ENCODE assay signal across 1 cellular context in the genomic region with DNA sequence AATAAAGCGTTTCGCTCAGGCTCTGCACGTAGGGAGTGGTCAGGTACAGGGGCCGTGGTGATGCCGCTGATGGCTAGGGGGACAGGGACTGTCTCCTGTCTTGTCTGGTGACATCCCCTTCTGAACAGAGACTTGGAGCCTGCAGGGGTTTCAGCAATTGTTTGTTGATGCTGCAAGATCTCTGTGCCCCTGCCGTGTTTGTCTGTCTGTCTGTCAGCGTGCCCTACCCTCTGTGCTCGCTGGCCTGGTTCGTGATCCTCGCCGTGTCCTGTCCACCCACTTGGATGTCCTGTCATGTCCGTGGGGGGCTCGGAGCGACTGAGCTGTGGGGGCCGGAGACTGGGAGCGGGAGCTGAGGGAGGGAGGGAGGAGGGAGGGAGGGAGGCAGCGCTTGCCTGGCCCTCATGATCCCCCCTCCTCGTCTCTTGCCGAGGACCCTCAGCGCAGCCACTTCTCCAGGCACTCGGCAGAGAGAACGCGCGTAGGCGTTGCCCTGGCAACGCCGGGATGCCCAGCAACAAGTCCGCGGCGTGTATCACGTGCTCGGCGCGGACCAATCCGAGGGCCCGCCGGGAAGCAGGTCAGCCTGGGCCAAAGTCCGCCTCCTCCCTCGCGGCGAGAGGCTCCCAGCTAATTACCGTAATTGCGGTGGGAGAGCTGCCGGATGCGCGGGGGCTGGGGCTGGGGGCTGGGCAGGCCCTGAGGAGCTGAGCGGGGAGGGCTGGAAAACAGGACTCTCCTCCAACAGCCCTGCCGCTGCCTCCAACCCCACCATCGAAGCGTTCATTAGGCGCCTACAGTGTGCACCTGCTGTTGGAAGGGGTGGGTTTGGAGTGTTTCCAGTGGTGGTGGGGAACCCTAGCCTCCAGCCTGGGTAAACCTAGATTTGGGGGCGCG.
TF ChIP-seq lines count a peak whose summit lies in the region.

No MANE protein-coding gene starts in this region.

TF ChIP-seq in GM12878, 131 proteins besides CTCF, POLR2A, EP300 and RAD21 (continued from another document and continues in another):
- TF ChIP-seq, protein P1, sequence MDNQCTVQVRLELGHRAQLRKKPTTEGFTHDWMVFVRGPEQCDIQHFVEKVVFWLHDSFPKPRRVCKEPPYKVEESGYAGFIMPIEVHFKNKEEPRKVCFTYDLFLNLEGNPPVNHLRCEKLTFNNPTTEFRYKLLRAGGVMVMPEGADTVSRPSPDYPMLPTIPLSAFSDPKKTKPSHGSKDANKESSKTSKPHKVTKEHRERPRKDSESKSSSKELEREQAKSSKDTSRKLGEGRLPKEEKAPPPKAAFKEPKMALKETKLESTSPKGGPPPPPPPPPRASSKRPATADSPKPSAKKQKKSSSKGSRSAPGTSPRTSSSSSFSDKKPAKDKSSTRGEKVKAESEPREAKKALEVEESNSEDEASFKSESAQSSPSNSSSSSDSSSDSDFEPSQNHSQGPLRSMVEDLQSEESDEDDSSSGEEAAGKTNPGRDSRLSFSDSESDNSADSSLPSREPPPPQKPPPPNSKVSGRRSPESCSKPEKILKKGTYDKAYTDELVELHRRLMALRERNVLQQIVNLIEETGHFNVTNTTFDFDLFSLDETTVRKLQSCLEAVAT (IDR thresholded peaks at IDR 0.05) = peak; percentile 50; the same call in 1 of the 2 replicates
- no peak for TF ChIP-seq SMARCA5 (IDR thresholded peaks at IDR 0.05)
- TF ChIP-seq BCL11A (IDR thresholded peaks at IDR 0.05; ENCODE audit: low read depth, low read length) = peak; percentile 77; the same call in 1 of the 2 replicates
- TF ChIP-seq, protein P2, sequence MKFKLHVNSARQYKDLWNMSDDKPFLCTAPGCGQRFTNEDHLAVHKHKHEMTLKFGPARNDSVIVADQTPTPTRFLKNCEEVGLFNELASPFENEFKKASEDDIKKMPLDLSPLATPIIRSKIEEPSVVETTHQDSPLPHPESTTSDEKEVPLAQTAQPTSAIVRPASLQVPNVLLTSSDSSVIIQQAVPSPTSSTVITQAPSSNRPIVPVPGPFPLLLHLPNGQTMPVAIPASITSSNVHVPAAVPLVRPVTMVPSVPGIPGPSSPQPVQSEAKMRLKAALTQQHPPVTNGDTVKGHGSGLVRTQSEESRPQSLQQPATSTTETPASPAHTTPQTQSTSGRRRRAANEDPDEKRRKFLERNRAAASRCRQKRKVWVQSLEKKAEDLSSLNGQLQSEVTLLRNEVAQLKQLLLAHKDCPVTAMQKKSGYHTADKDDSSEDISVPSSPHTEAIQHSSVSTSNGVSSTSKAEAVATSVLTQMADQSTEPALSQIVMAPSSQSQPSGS (IDR thresholded peaks at IDR 0.05; ENCODE audit: low read length) = no peak
- no peak for TF ChIP-seq CBX3 (IDR thresholded peaks at IDR 0.05; ENCODE audit: borderline replicate concordance, low read depth)
- TF ChIP-seq, protein P3, sequence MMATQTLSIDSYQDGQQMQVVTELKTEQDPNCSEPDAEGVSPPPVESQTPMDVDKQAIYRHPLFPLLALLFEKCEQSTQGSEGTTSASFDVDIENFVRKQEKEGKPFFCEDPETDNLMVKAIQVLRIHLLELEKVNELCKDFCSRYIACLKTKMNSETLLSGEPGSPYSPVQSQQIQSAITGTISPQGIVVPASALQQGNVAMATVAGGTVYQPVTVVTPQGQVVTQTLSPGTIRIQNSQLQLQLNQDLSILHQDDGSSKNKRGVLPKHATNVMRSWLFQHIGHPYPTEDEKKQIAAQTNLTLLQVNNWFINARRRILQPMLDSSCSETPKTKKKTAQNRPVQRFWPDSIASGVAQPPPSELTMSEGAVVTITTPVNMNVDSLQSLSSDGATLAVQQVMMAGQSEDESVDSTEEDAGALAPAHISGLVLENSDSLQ (IDR thresholded peaks at IDR 0.05) = no peak
- no peak for TF ChIP-seq POU2F2 (IDR thresholded peaks at IDR 0.05; ENCODE audit: borderline replicate concordance, low read depth, low read length)
- TF ChIP-seq NFIC (IDR thresholded peaks at IDR 0.05; ENCODE audit: low read depth, low read length) = no peak
- no peak for TF ChIP-seq CBX5 (IDR thresholded peaks at IDR 0.05; ENCODE audit: low read depth)
- no peak for TF ChIP-seq POLR2AphosphoS5 (IDR thresholded peaks at IDR 0.05; ENCODE audit: low read length)
- TF ChIP-seq, protein P4, sequence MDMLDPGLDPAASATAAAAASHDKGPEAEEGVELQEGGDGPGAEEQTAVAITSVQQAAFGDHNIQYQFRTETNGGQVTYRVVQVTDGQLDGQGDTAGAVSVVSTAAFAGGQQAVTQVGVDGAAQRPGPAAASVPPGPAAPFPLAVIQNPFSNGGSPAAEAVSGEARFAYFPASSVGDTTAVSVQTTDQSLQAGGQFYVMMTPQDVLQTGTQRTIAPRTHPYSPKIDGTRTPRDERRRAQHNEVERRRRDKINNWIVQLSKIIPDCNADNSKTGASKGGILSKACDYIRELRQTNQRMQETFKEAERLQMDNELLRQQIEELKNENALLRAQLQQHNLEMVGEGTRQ (IDR thresholded peaks at IDR 0.05; ENCODE audit: borderline replicate concordance, low read depth, low read length) = peak; percentile 81
- TF ChIP-seq JUNB (IDR thresholded peaks at IDR 0.05) = no peak
- TF ChIP-seq, protein P5, sequence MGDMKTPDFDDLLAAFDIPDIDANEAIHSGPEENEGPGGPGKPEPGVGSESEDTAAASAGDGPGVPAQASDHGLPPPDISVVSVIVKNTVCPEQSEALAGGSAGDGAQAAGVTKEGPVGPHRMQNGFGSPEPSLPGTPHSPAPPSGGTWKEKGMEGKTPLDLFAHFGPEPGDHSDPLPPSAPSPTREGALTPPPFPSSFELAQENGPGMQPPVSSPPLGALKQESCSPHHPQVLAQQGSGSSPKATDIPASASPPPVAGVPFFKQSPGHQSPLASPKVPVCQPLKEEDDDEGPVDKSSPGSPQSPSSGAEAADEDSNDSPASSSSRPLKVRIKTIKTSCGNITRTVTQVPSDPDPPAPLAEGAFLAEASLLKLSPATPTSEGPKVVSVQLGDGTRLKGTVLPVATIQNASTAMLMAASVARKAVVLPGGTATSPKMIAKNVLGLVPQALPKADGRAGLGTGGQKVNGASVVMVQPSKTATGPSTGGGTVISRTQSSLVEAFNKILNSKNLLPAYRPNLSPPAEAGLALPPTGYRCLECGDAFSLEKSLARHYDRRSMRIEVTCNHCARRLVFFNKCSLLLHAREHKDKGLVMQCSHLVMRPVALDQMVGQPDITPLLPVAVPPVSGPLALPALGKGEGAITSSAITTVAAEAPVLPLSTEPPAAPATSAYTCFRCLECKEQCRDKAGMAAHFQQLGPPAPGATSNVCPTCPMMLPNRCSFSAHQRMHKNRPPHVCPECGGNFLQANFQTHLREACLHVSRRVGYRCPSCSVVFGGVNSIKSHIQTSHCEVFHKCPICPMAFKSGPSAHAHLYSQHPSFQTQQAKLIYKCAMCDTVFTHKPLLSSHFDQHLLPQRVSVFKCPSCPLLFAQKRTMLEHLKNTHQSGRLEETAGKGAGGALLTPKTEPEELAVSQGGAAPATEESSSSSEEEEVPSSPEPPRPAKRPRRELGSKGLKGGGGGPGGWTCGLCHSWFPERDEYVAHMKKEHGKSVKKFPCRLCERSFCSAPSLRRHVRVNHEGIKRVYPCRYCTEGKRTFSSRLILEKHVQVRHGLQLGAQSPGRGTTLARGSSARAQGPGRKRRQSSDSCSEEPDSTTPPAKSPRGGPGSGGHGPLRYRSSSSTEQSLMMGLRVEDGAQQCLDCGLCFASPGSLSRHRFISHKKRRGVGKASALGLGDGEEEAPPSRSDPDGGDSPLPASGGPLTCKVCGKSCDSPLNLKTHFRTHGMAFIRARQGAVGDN (IDR thresholded peaks at IDR 0.05) = no peak
- peak; percentile 96 for TF ChIP-seq MTA2 (IDR thresholded peaks at IDR 0.05; ENCODE audit: low read depth)
- no peak; the same call in 1 of the 2 replicates for TF ChIP-seq ATF7 (IDR thresholded peaks at IDR 0.05; ENCODE audit: low read depth)
- no peak for TF ChIP-seq ZNF207 (IDR thresholded peaks at IDR 0.05; ENCODE audit: borderline replicate concordance)
- TF ChIP-seq ASH2L (IDR thresholded peaks at IDR 0.05; ENCODE audit: borderline replicate concordance, low read depth) = no peak
- no peak for TF ChIP-seq ZNF24 (IDR thresholded peaks at IDR 0.05)
- TF ChIP-seq NBN (IDR thresholded peaks at IDR 0.05) = peak; percentile 69; the same call in 1 of the 2 replicates
- peak; percentile 85 for TF ChIP-seq NR2F1 (conservative IDR thresholded peaks at IDR 0.05)
- no peak for TF ChIP-seq HDAC2 (IDR thresholded peaks at IDR 0.05)
- TF ChIP-seq SUZ12 (IDR thresholded peaks at IDR 0.05; ENCODE audit: unreplicated experiment) = no peak
- TF ChIP-seq KLF5 (IDR thresholded peaks at IDR 0.05; ENCODE audit: partially characterized antibody) = no peak
- TF ChIP-seq, protein P6, sequence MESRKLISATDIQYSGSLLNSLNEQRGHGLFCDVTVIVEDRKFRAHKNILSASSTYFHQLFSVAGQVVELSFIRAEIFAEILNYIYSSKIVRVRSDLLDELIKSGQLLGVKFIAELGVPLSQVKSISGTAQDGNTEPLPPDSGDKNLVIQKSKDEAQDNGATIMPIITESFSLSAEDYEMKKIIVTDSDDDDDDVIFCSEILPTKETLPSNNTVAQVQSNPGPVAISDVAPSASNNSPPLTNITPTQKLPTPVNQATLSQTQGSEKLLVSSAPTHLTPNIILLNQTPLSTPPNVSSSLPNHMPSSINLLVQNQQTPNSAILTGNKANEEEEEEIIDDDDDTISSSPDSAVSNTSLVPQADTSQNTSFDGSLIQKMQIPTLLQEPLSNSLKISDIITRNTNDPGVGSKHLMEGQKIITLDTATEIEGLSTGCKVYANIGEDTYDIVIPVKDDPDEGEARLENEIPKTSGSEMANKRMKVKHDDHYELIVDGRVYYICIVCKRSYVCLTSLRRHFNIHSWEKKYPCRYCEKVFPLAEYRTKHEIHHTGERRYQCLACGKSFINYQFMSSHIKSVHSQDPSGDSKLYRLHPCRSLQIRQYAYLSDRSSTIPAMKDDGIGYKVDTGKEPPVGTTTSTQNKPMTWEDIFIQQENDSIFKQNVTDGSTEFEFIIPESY (IDR thresholded peaks at IDR 0.05) = no peak
- TF ChIP-seq, protein P7, sequence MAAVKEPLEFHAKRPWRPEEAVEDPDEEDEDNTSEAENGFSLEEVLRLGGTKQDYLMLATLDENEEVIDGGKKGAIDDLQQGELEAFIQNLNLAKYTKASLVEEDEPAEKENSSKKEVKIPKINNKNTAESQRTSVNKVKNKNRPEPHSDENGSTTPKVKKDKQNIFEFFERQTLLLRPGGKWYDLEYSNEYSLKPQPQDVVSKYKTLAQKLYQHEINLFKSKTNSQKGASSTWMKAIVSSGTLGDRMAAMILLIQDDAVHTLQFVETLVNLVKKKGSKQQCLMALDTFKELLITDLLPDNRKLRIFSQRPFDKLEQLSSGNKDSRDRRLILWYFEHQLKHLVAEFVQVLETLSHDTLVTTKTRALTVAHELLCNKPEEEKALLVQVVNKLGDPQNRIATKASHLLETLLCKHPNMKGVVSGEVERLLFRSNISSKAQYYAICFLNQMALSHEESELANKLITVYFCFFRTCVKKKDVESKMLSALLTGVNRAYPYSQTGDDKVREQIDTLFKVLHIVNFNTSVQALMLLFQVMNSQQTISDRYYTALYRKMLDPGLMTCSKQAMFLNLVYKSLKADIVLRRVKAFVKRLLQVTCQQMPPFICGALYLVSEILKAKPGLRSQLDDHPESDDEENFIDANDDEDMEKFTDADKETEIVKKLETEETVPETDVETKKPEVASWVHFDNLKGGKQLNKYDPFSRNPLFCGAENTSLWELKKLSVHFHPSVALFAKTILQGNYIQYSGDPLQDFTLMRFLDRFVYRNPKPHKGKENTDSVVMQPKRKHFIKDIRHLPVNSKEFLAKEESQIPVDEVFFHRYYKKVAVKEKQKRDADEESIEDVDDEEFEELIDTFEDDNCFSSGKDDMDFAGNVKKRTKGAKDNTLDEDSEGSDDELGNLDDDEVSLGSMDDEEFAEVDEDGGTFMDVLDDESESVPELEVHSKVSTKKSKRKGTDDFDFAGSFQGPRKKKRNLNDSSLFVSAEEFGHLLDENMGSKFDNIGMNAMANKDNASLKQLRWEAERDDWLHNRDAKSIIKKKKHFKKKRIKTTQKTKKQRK (IDR thresholded peaks at IDR 0.05; ENCODE audit: low read depth, low read length) = no peak
- no peak for TF ChIP-seq MEF2A (IDR thresholded peaks at IDR 0.05; ENCODE audit: insufficient read depth, low read depth, low read length)
- TF ChIP-seq, protein P8, sequence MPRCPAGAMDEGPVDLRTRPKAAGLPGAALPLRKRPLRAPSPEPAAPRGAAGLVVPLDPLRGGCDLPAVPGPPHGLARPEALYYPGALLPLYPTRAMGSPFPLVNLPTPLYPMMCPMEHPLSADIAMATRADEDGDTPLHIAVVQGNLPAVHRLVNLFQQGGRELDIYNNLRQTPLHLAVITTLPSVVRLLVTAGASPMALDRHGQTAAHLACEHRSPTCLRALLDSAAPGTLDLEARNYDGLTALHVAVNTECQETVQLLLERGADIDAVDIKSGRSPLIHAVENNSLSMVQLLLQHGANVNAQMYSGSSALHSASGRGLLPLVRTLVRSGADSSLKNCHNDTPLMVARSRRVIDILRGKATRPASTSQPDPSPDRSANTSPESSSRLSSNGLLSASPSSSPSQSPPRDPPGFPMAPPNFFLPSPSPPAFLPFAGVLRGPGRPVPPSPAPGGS (IDR thresholded peaks at IDR 0.05; ENCODE audit: borderline replicate concordance, insufficient read depth, low read depth, low read length, poor library complexity, severe bottlenecking) = no peak
- no peak for TF ChIP-seq POLR2AphosphoS2 (IDR thresholded peaks at IDR 0.05; ENCODE audit: low read depth, low read length)
- no peak for TF ChIP-seq CHD4 (IDR thresholded peaks at IDR 0.05)
- no peak for TF ChIP-seq MYB (IDR thresholded peaks at IDR 0.05; ENCODE audit: borderline replicate concordance, low read depth, low read length)
- TF ChIP-seq RCOR1 (conservative IDR thresholded peaks at IDR 0.05; ENCODE audit: low read depth, low read length) = no peak
- no peak for TF ChIP-seq HCFC1 (IDR thresholded peaks at IDR 0.05; ENCODE audit: low read length)
- no peak for TF ChIP-seq RUNX3 (IDR thresholded peaks at IDR 0.05; ENCODE audit: low read length)
- no peak for TF ChIP-seq ZBED1 (IDR thresholded peaks at IDR 0.05; ENCODE audit: borderline replicate concordance)
- no peak for TF ChIP-seq TCF7 (IDR thresholded peaks at IDR 0.05; ENCODE audit: borderline replicate concordance)
- no peak for TF ChIP-seq ZNF622 (IDR thresholded peaks at IDR 0.05)
- peak; percentile 87 for TF ChIP-seq IKZF1 (conservative IDR thresholded peaks at IDR 0.05)
- TF ChIP-seq YY1 (IDR thresholded peaks at IDR 0.05; ENCODE audit: low read depth, low read length) = no peak
- TF ChIP-seq, protein P9, sequence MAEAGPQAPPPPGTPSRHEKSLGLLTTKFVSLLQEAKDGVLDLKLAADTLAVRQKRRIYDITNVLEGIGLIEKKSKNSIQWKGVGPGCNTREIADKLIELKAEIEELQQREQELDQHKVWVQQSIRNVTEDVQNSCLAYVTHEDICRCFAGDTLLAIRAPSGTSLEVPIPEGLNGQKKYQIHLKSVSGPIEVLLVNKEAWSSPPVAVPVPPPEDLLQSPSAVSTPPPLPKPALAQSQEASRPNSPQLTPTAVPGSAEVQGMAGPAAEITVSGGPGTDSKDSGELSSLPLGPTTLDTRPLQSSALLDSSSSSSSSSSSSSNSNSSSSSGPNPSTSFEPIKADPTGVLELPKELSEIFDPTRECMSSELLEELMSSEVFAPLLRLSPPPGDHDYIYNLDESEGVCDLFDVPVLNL (IDR thresholded peaks at IDR 0.05; ENCODE audit: low read depth, low read length) = no peak
- TF ChIP-seq, protein P10, sequence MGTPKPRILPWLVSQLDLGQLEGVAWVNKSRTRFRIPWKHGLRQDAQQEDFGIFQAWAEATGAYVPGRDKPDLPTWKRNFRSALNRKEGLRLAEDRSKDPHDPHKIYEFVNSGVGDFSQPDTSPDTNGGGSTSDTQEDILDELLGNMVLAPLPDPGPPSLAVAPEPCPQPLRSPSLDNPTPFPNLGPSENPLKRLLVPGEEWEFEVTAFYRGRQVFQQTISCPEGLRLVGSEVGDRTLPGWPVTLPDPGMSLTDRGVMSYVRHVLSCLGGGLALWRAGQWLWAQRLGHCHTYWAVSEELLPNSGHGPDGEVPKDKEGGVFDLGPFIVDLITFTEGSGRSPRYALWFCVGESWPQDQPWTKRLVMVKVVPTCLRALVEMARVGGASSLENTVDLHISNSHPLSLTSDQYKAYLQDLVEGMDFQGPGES (IDR thresholded peaks at IDR 0.05) = no peak
- TF ChIP-seq SPI1 (IDR thresholded peaks at IDR 0.05; ENCODE audit: borderline replicate concordance, insufficient read depth, low read depth, low read length) = no peak
